ENCODE assay signal across 1 cellular context in genomic region chr4:31088600-31089230, GRCh38.
A peak's percentile ranks its signal among the peaks of the same experiment; 100 is the strongest.
TF ChIP-seq lines count a peak whose summit lies in the region.

No MANE protein-coding gene starts in this region.

TF ChIP-seq in HEK293, 187 proteins besides CTCF, POLR2A, EP300 and RAD21 (continued from another document):
- TF ChIP-seq, protein P1, sequence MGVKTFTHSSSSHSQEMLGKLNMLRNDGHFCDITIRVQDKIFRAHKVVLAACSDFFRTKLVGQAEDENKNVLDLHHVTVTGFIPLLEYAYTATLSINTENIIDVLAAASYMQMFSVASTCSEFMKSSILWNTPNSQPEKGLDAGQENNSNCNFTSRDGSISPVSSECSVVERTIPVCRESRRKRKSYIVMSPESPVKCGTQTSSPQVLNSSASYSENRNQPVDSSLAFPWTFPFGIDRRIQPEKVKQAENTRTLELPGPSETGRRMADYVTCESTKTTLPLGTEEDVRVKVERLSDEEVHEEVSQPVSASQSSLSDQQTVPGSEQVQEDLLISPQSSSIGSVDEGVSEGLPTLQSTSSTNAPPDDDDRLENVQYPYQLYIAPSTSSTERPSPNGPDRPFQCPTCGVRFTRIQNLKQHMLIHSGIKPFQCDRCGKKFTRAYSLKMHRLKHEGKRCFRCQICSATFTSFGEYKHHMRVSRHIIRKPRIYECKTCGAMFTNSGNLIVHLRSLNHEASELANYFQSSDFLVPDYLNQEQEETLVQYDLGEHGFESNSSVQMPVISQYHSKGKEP (tag by site-specific recombination; IDR thresholded peaks at IDR 0.05): no peak
- no peak for TF ChIP-seq TRIM28 (IDR thresholded peaks at IDR 0.05; ENCODE audit: borderline replicate concordance, low read length)
- TF ChIP-seq ZBTB17 (tag by site-specific recombination; IDR thresholded peaks at IDR 0.05): peak; percentile 37; the same call in 1 of the 2 replicates
- TF ChIP-seq, protein P2, sequence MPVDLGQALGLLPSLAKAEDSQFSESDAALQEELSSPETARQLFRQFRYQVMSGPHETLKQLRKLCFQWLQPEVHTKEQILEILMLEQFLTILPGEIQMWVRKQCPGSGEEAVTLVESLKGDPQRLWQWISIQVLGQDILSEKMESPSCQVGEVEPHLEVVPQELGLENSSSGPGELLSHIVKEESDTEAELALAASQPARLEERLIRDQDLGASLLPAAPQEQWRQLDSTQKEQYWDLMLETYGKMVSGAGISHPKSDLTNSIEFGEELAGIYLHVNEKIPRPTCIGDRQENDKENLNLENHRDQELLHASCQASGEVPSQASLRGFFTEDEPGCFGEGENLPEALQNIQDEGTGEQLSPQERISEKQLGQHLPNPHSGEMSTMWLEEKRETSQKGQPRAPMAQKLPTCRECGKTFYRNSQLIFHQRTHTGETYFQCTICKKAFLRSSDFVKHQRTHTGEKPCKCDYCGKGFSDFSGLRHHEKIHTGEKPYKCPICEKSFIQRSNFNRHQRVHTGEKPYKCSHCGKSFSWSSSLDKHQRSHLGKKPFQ (tag by site-specific recombination; IDR thresholded peaks at IDR 0.05): no peak
- no peak for TF ChIP-seq BCL11B (tag by site-specific recombination; IDR thresholded peaks at IDR 0.05; ENCODE audit: low read depth)
- no peak for TF ChIP-seq PRDM1 (tag by site-specific recombination; IDR thresholded peaks at IDR 0.05)
- TF ChIP-seq ZNF202 (tag by site-specific recombination; IDR thresholded peaks at IDR 0.05; ENCODE audit: borderline replicate concordance): no peak
TF ChIP-seq in HEK293: peak in this region for 22.
